ENCODE assay signal across 25 cellular contexts in genomic region chr7:48249162-48249561, GRCh38.
"Had no signal": no experiment of that assay in that cellular context is flagged by ENCODE, and none has a peak within 500 bp of the region (broad histone marks: within the 10 kb centered on the region; RNA-seq: fewer than 3 reads in every experiment).

No MANE protein-coding gene starts in this region.

- ATAC-seq: effector memory CD8-positive, alpha-beta T cell; esophagus mucosa; gastrocnemius medialis; heart right ventricle; left cardiac atrium; left lung; left ventricle myocardium superior; mucosa of descending colon had no signal

- H3K4me3 Mint-ChIP-seq: dendritic cell treated with granulocyte-macrophage colony-stimulating factor and Interleukin-4, amounts not matched to agents 40 ng/mL and 50 ng/mL, for 4 days; effector memory CD8-positive, alpha-beta T cell; endodermal cell; mesothelial cell of epicardium; naive B cell had no signal

- H3K27ac ChIP-seq: colonic mucosa, epithelial cell of prostate, esophagus squamous epithelium, gastrocnemius medialis, heart right ventricle, left lung, lower lobe of right lung had no signal

- DNase-seq: colonic mucosa; cortex of kidney; effector CD8-positive, alpha-beta T cell; effector memory CD8-positive, alpha-beta T cell; endodermal cell; erythroblast; esophagus squamous epithelium; foreskin fibroblast; foreskin melanocyte; gastrocnemius medialis; glutamatergic neuron; head of caudate nucleus; heart right ventricle; hippocampal formation; left cardiac atrium; left lung; left ventricle myocardium superior; lower lobe of right lung; mesenchymal stem cell; mucosa of descending colon; naive B cell had no signal

- H3K4me1 Mint-ChIP-seq: endodermal cell, naive B cell had no signal

- H3K27ac Mint-ChIP-seq: dendritic cell treated with granulocyte-macrophage colony-stimulating factor and Interleukin-4, amounts not matched to agents 40 ng/mL and 50 ng/mL, for 4 days; effector memory CD8-positive, alpha-beta T cell; endodermal cell had no signal

- H3K27me3 ChIP-seq: colonic mucosa, esophagus squamous epithelium, gastrocnemius medialis, heart right ventricle, left lung had no signal

- H3K36me3 Mint-ChIP-seq: naive B cell had no signal

- H3K4me3 ChIP-seq: colonic mucosa, esophagus squamous epithelium, gastrocnemius medialis, heart right ventricle, left lung, lower lobe of right lung, mucosa of descending colon had no signal

- H3K9me3 ChIP-seq: colonic mucosa, esophagus squamous epithelium, gastrocnemius medialis, heart right ventricle, left lung, lower lobe of right lung, mucosa of descending colon had no signal

- H3K36me3 ChIP-seq: colonic mucosa, esophagus squamous epithelium, gastrocnemius medialis, heart right ventricle, left lung, lower lobe of right lung had no signal

- H3K9me3 Mint-ChIP-seq: dendritic cell treated with granulocyte-macrophage colony-stimulating factor and Interleukin-4, amounts not matched to agents 40 ng/mL and 50 ng/mL, for 4 days; effector memory CD8-positive, alpha-beta T cell; endodermal cell had no signal

- H3K4me1 ChIP-seq: colonic mucosa, esophagus squamous epithelium, gastrocnemius medialis had no signal
